In the genomic region with DNA sequence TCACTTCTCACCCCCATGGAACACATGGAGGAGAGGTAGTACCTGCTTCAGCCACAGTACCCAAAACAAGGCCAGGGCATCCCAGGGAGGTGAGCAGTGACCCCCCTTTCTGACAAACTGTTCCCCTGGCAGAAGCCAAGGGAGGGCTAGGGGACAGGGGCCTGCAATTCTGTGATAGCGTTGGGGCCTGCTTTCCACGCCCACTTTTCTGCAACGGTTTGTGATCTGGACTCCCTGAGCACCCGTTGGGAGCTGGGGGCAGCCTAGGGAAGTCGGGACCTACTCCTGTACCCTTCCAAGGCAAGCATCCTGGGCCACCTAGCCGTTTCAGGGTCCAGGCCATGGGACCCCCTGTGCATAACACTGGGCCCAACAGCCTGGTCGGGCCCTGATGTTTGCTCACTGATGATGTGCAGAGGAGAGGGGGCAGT, we compare ENCODE assay signal across 11 cellular contexts. TPM values are rescaled to one million over a fixed set of nuclear protein-coding genes. Genes with fewer than 3 reads are reported as not detected.
DNase-seq lines count a peak whose midpoint lies in the region; ATAC-seq and TF ChIP-seq lines count a peak whose summit lies in the region.
"Had no signal": no experiment of that assay in that cellular context is flagged by ENCODE, and none has a peak within 500 bp of the region (broad histone marks: within the 10 kb centered on the region; RNA-seq: fewer than 3 reads in every experiment).

No MANE protein-coding gene starts in this region.

- H3K4me1 ChIP-seq in CD8-positive, alpha-beta memory T cell (ENCODE audit: insufficient read depth, low read length) = peaks cover 14% of the 10 kb centered on the region
- H3K4me1 ChIP-seq in osteoblast (ENCODE audit: insufficient read depth, low read length) (peaks cover 10% of the 10 kb centered on the region), ovary (ENCODE audit: insufficient read depth) (peaks cover 6% of the 10 kb centered on the region)

- TF ChIP-seq POLR2A in ovary (IDR thresholded peaks at IDR 0.05) = no peak

- no peak for DNase-seq in CD8-positive, alpha-beta memory T cell
- peak; percentile 50 for DNase-seq in GM20000 (ENCODE audit: low spot score)
- no peak for DNase-seq in activated naive CD8-positive, alpha-beta T cell treated with anti-CD3 and anti-CD28 coated beads for 36 hours
- peak; percentile 88 for DNase-seq in osteoblast (ENCODE audit: insufficient read length, low spot score, missing footprints)
- DNase-seq in CD1c-positive myeloid dendritic cell (ENCODE audit: extremely low spot score) = no peak
- no peak for DNase-seq in ovary
- DNase-seq: H9; NCI-H2081; NCI-H774; stimulated activated CD4-positive, alpha-beta T cell treated with anti-CD3 and anti-CD28 coated beads, Interleukin-2, amount 100 ng/mL, for 24 hours had no signal

- H3K36me3 Mint-ChIP-seq in CD8-positive, alpha-beta memory T cell = peaks cover 0 to 1% (median 0%) of the 10 kb centered on the region in 3 donors
- H3K36me3 Mint-ChIP-seq in activated naive CD8-positive, alpha-beta T cell treated with anti-CD3 and anti-CD28 coated beads for 36 hours = peaks cover 15% of the 10 kb centered on the region

- no peaks in the 10 kb centered on the region for H3K9me3 Mint-ChIP-seq in CD8-positive, alpha-beta memory T cell
- H3K9me3 Mint-ChIP-seq in activated naive CD8-positive, alpha-beta T cell treated with anti-CD3 and anti-CD28 coated beads for 36 hours = no peaks in the 10 kb centered on the region
- H3K9me3 Mint-ChIP-seq: H9 had no signal

- POLR2A ChIA-PET in CD8-positive, alpha-beta memory T cell (lab: Charles Lee) = interaction anchor here (0.7 to 1.3 kb wide), 3 partner anchors 36 to 174 kb away, joined by 3 to 5 read pairs (median 3); partner anchors contain the start of genes IREB2 and SKIC8

- no peak for TF ChIP-seq EP300 in ovary (IDR thresholded peaks at IDR 0.05)

- ATAC-seq in GM21381 (IDR thresholded peaks at IDR 0.05; ENCODE audit: unreplicated experiment) = no peak

- H2AFZ ChIP-seq in osteoblast (ENCODE audit: low read length) = no peak overlapping the region

- H4K20me1 ChIP-seq in osteoblast (ENCODE audit: insufficient read depth, low read length) = no peaks in the 10 kb centered on the region

- no peaks in the 10 kb centered on the region for H3K9me3 ChIP-seq in CD8-positive, alpha-beta memory T cell (ENCODE audit: low read length)
- H3K9me3 ChIP-seq in osteoblast (ENCODE audit: low read depth, low read length) (no peaks in the 10 kb centered on the region), ovary (no peaks in the 10 kb centered on the region)

- intact Hi-C loops in ovary (cut with DNase I) = no loop called here

- no peak overlapping the region for H3K27ac ChIP-seq in CD8-positive, alpha-beta memory T cell (ENCODE audit: low read depth, low read length)
- no peak overlapping the region for H3K27ac ChIP-seq in osteoblast (ENCODE audit: low read depth, low read length)
- H3K27ac ChIP-seq in ovary = no peak overlapping the region

- CTCF ChIA-PET in CD8-positive, alpha-beta memory T cell (lab: Charles Lee) = no interaction called here

- no peaks in the 10 kb centered on the region for H3K36me3 ChIP-seq in CD8-positive, alpha-beta memory T cell (ENCODE audit: insufficient read depth, low read length)
- no peaks in the 10 kb centered on the region for H3K36me3 ChIP-seq in osteoblast (ENCODE audit: insufficient read depth, low read length)
- H3K36me3 ChIP-seq in ovary = no peaks in the 10 kb centered on the region

- H3K4me2 ChIP-seq in osteoblast (ENCODE audit: insufficient read depth, low read length) = no peak overlapping the region

- no peaks in the 10 kb centered on the region for H3K27me3 ChIP-seq in CD8-positive, alpha-beta memory T cell (ENCODE audit: insufficient read depth, low read length, poor library complexity, severe bottlenecking)
- no peaks in the 10 kb centered on the region for H3K27me3 ChIP-seq in osteoblast (ENCODE audit: insufficient read depth, low read length)
- no peaks in the 10 kb centered on the region for H3K27me3 ChIP-seq in ovary

- 86 to 97% (median 90%) methylated on average over 7 of the region's 7 CpGs for WGBS in ovary, 3 donors

- peak overlapping the region; percentile 68 to 82 (median 74) for H3K4me3 Mint-ChIP-seq in CD8-positive, alpha-beta memory T cell
- H3K4me3 Mint-ChIP-seq in activated naive CD8-positive, alpha-beta T cell treated with anti-CD3 and anti-CD28 coated beads for 36 hours = peak overlapping the region; percentile 37
- H3K4me3 Mint-ChIP-seq: H9 had no signal

- no peak for TF ChIP-seq CTCF in GM20000 (IDR thresholded peaks at IDR 0.05; ENCODE audit: extremely low read depth, missing control alignments)
- TF ChIP-seq CTCF in osteoblast (IDR thresholded peaks at IDR 0.05; ENCODE audit: extremely low read depth, low read depth, low read length) = no peak
- TF ChIP-seq CTCF in ovary (IDR thresholded peaks at IDR 0.05) = no peak

- H3K27me3 Mint-ChIP-seq in CD8-positive, alpha-beta memory T cell = peaks cover 0 to 2% of the 10 kb centered on the region in 2 donors
- H3K27me3 Mint-ChIP-seq in activated naive CD8-positive, alpha-beta T cell treated with anti-CD3 and anti-CD28 coated beads for 36 hours = no peaks in the 10 kb centered on the region

- H3K4me3 ChIP-seq in CD8-positive, alpha-beta memory T cell (ENCODE audit: low read length) = no peak overlapping the region
- H3K4me3 ChIP-seq in osteoblast (ENCODE audit: insufficient read depth, low read length) (no peak overlapping the region), ovary (no peak overlapping the region)

- H3K79me2 ChIP-seq in osteoblast (ENCODE audit: insufficient read depth, low read length) = no peaks in the 10 kb centered on the region

- H3K27ac Mint-ChIP-seq in CD8-positive, alpha-beta memory T cell = peak overlapping the region in 7 of 8 donors; percentile 56 to 88 (median 68)
- peak overlapping the region; percentile 72 for H3K27ac Mint-ChIP-seq in activated naive CD8-positive, alpha-beta T cell treated with anti-CD3 and anti-CD28 coated beads for 36 hours
- H3K27ac Mint-ChIP-seq: H9 had no signal

- H3K4me1 Mint-ChIP-seq in CD8-positive, alpha-beta memory T cell = peaks cover 13 to 32% (median 29%) of the 10 kb centered on the region in 3 donors
- peaks cover 30% of the 10 kb centered on the region for H3K4me1 Mint-ChIP-seq in activated naive CD8-positive, alpha-beta T cell treated with anti-CD3 and anti-CD28 coated beads for 36 hours

RNA-seq across cellular contexts. Expression of gene DNAJA4, which starts 1.0 kb away (rescaled TPM):
- total RNA-seq in CD8-positive, alpha-beta memory T cell = 10 to 100 TPM; 32.6 to 35.3 TPM
- polyA plus RNA-seq in CD8-positive, alpha-beta memory T cell = 12.3 TPM
- total RNA-seq in activated naive CD8-positive, alpha-beta T cell treated with anti-CD3 and anti-CD28 coated beads for 36 hours = 10 to 100 TPM; 36.8 to 39.3 TPM
- total RNA-seq in osteoblast (2.1 and 2.2 TPM in 2 replicates), ovary (10 to 100 TPM in 4 of 7 donors, 1 to 10 TPM in 3; 4.9 to 18.0 (median 12.2) TPM)
- polyA plus RNA-seq in ovary = 10 to 100 TPM in 1 of 2 donors, 1 to 10 TPM in 1; 7.3 to 23.7 TPM

RNA-seq across cellular contexts. Expression of gene ACSBG1, which starts 29.0 kb away (rescaled TPM):
- not detected for total RNA-seq in CD8-positive, alpha-beta memory T cell
- 0.06 TPM for polyA plus RNA-seq in CD8-positive, alpha-beta memory T cell
- total RNA-seq in activated naive CD8-positive, alpha-beta T cell treated with anti-CD3 and anti-CD28 coated beads for 36 hours = under 1 TPM in 1 of 2 experiments, not detected in 1; 0.24 TPM
- total RNA-seq in osteoblast = under 0.01 TPM in 2 replicates
- 1 to 10 TPM in 1 of 7 donors, under 1 TPM in 4, not detected in 2; 0.15 to 2.2 (median 0.57) TPM for total RNA-seq in ovary
- polyA plus RNA-seq in ovary = under 1 TPM; 0.30 to 0.45 TPM

RNA-seq across cellular contexts. Expression of gene SKIC8, which starts 36.0 kb away (rescaled TPM):
- 10 to 100 TPM; 60.2 to 62.9 TPM for total RNA-seq in CD8-positive, alpha-beta memory T cell
- polyA plus RNA-seq in CD8-positive, alpha-beta memory T cell = 82.5 TPM
- total RNA-seq in activated naive CD8-positive, alpha-beta T cell treated with anti-CD3 and anti-CD28 coated beads for 36 hours = 10 to 100 TPM; 71.9 to 73.8 TPM
- total RNA-seq in osteoblast (62.6 and 64.8 TPM in 2 replicates), ovary (10 to 100 TPM; 38.1 to 52.3 (median 43.5) TPM)
- 10 to 100 TPM; 51.3 to 63.5 TPM for polyA plus RNA-seq in ovary

Comparison
In these comparisons a context has a peak if more than half of its experiments do, and no peak if none do; other contexts are left out.
1. DNase-seq: peak in GM20000 (single experiment) and osteoblast (single experiment); none in CD8-positive, alpha-beta memory T cell (0 of 5), activated naive CD8-positive, alpha-beta T cell treated with anti-CD3 and anti-CD28 coated beads for 36 hours (single experiment), CD1c-positive myeloid dendritic cell (single experiment) and ovary (0 of 5).